Comparison of ENCODE assay signal across 7 cellular contexts in the genomic region with DNA sequence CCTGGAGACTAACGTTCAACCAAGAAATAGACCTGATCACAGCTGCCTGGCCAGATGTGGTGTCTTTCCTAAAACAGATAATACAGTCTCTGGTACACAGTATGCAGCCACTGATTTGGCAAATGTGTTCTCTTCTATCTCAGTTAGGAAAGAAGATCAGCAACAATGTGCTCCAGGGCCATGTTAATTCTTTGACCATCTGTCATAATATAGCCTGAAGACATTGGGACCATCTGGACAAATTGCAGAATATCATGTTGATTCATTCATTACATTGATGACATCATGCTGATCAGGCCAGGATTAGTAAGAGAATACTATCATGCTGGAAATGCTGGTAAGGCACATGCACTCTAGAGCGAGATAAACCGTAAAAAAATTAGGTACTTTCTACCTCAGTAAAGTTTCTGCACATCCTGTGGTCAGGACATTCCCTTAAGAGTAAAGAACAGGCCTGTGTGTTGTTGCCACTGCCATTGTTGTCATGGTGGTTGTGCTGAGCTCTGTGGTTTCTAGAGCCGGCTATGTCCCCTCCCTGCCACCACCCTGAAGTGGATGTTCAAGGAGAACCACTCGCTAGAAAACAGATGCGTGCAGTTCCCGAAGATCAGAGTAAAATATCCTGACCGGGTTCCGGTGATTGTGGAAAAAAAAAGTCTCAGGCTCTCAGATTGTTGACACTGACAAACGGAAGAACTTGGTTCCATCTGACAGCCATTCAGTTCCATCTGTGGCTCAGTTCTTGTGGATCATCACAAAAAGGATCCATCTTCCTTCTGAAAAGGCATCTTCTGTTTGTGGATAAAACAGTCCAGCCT. TPM values are rescaled to one million over a fixed set of nuclear protein-coding genes. Genes with fewer than 3 reads are reported as not detected.
A peak's percentile ranks its signal among the peaks of the same experiment; 100 is the strongest.
DNase-seq lines count a peak whose midpoint lies in the region; ATAC-seq and TF ChIP-seq lines count a peak whose summit lies in the region.

No MANE protein-coding gene starts in this region.

- H3K9me3 ChIP-seq in uterus: no peaks in the 10 kb centered on the region

- H3K9me3 Mint-ChIP-seq in HFFc6: no peaks in the 10 kb centered on the region

- no peak for TF ChIP-seq CTCF in HFFc6 (IDR thresholded peaks at IDR 0.05)
- no peak for TF ChIP-seq CTCF in uterus (IDR thresholded peaks at IDR 0.05)

- peaks cover 24% of the 10 kb centered on the region for H3K4me1 Mint-ChIP-seq in HFFc6 (ENCODE audit: low read depth)

- H3K4me1 ChIP-seq in uterus: no peaks in the 10 kb centered on the region

- intact Hi-C loops in uterus (cut with DNase I; ENCODE audit: low total_unique reads): no loop called here

- DNase-seq in HFFc6: peak; percentile 81
- peak; percentile 90 to 97 for DNase-seq in NCI-H524 (lab: John Stamatoyannopoulos, UW)
- peak; percentile 36 for DNase-seq in iris pigment epithelial cell (ENCODE audit: low read depth)
- DNase-seq in uterus: no peak
- no peak for DNase-seq in middle frontal gyrus (ENCODE audit: extremely low spot score, low spot score)
- DNase-seq in DMS79 treated with DMSO at 0.1 percent for 48 hours (lab: John Stamatoyannopoulos, UW): no peak

- TF ChIP-seq POLR2A in uterus (IDR thresholded peaks at IDR 0.05): no peak

- peak overlapping the region; percentile 10; the same call in 1 of the 2 replicates for H3K27ac Mint-ChIP-seq in HFFc6

- no peak overlapping the region for H3K4me3 Mint-ChIP-seq in HFFc6

- H3K27ac ChIP-seq in uterus: no peak overlapping the region

- no peaks in the 10 kb centered on the region for H3K27me3 ChIP-seq in uterus

- H3K4me3 ChIP-seq in uterus: no peak overlapping the region

- no peaks in the 10 kb centered on the region for H3K36me3 Mint-ChIP-seq in HFFc6 (ENCODE audit: low read depth)

- 0 out of 2 replicates have a peak, but pooled peaks cover 2% of the 10 kb centered on the region for H3K27me3 Mint-ChIP-seq in HFFc6 (ENCODE audit: insufficient read depth)

- H3K36me3 ChIP-seq in uterus: no peaks in the 10 kb centered on the region

- ATAC-seq in GM18511 (IDR thresholded peaks at IDR 0.05; ENCODE audit: unreplicated experiment): peak; percentile 89

RNA-seq across cellular contexts. Expression of a gene that starts 6.4 kb away (rescaled TPM):
- 1 to 10 TPM; 5.0 to 9.7 (median 5.6) TPM for total RNA-seq in HFFc6 (2021; fragmentation: NEBNext Ultra II Directional; extraction: Animal tissue kit (Norgen Biotek cat#: 25700))
- total RNA-seq in uterus: 10 to 100 TPM; 11.5 to 41.3 (median 15.5) TPM

Comparison
In these comparisons a context has a peak if more than half of its experiments do, and no peak if none do; other contexts are left out.
1. DNase-seq: peak in HFFc6 (single experiment), NCI-H524 (2 of 2) and iris pigment epithelial cell (single experiment); none in uterus (0 of 2), middle frontal gyrus (single experiment) and DMS79 treated with DMSO at 0.1 percent for 48 hours (single experiment).